28 cellular contexts compared by ENCODE assay signal in the genomic region with DNA sequence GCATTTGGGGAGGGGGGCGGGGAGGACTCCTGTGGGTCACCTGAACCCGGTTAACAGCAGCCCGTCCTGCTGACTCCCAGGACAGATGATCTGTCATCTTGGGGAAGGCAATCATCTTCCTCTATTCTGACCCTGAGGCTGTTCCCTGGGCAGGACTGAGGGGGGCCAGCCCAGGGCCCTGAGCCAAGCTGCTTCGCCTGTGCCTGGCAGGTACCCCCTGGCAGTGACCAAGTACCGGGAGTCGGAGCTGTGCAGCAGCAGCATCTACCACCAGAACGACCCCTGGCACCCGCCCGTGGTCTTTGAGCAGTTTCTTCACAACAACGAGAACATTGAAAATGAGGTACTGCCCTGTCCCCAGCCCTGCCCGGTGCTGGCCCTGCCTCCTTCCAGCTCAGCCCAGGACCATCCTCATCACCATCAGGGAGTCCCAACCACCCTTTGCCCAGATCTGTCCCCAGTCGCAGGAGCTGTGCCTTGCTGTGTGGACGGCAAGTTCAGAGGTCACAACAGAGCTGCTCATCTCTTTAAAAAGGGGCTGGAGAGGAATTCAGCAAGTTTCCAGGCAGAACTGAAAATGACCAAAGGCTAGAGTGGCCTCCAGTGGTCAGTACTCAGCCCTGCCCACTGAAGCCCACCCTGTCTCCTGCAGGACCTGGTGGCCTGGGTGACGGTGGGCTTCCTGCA. TPM values are rescaled to one million over a fixed set of nuclear protein-coding genes. Genes with fewer than 3 reads are reported as not detected.
DNase-seq lines count a peak whose midpoint lies in the region; FAIRE-seq and TF ChIP-seq lines count a peak whose summit lies in the region.
"Had no signal": no experiment of that assay in that cellular context is flagged by ENCODE, and none has a peak within 500 bp of the region (broad histone marks: within the 10 kb centered on the region; RNA-seq: fewer than 3 reads in every experiment).

No MANE protein-coding gene starts in this region.

- no peaks in the 10 kb centered on the region for H3K36me3 Mint-ChIP-seq in progenitor cell of endocrine pancreas (ENCODE audit: insufficient read depth)
- H3K36me3 Mint-ChIP-seq: IgD-negative memory B cell had no signal

- intact Hi-C loops in kidney (cut with DNase I), result no loop called here

- no peaks in the 10 kb centered on the region for H3K4me1 ChIP-seq in kidney (ENCODE audit: control insufficient read depth in 1 of 2, insufficient read depth in 1 of 2, low read depth in 1 of 2, low read length in 2 of 2)
- H3K4me1 ChIP-seq: gastrocnemius medialis, thyroid gland had no signal

- no peak overlapping the region for H3K4me3 Mint-ChIP-seq in progenitor cell of endocrine pancreas (ENCODE audit: low read depth)
- H3K4me3 Mint-ChIP-seq: CD8-positive, alpha-beta memory T cell; IgD-negative memory B cell; stimulated activated naive CD8-positive, alpha-beta T cell treated with anti-CD3 and anti-CD28 coated beads, Interleukin-15, amount 100 ng/mL, for 72 hours; WTC11 had no signal

- TF ChIP-seq CTCF in WERI-Rb-1 (IDR thresholded peaks at IDR 0.05; ENCODE audit: low read depth, low read length), result peak; percentile 52
- TF ChIP-seq CTCF in kidney (IDR thresholded peaks at IDR 0.05; ENCODE audit: borderline replicate concordance, extremely low read depth, insufficient read depth), result peak; percentile 2
- no peak for TF ChIP-seq CTCF in progenitor cell of endocrine pancreas (IDR thresholded peaks at IDR 0.05; ENCODE audit: unreplicated experiment)

- no peaks in the 10 kb centered on the region for H3K27me3 Mint-ChIP-seq in progenitor cell of endocrine pancreas

- H3K27me3 ChIP-seq in WERI-Rb-1 (ENCODE audit: insufficient read depth, low read depth, severe bottlenecking), result no peaks in the 10 kb centered on the region
- H3K27me3 ChIP-seq: thyroid gland had no signal

- no peak overlapping the region for H3K9ac ChIP-seq in kidney (ENCODE audit: low read length in 2 of 2)

- no peaks in the 10 kb centered on the region for H3K9me3 ChIP-seq in WERI-Rb-1 (ENCODE audit: severe bottlenecking)
- no peaks in the 10 kb centered on the region for H3K9me3 ChIP-seq in kidney (ENCODE audit: control insufficient read depth in 1 of 2, low read length in 2 of 2)
- H3K9me3 ChIP-seq: gastrocnemius medialis, thyroid gland had no signal

- FAIRE-seq in kidney (lab: Jason Lieb, UNC), result no peak
- FAIRE-seq: GM19239, keratinocyte had no signal

- DNase-seq in activated CD8-positive, alpha-beta memory T cell treated with anti-CD3 and anti-CD28 coated beads for 24 hours, result peak; percentile 47
- DNase-seq in activated CD8-positive, alpha-beta memory T cell treated with anti-CD3 and anti-CD28 coated beads, Interleukin-2, amount 50 U/mL, for 48 hours, result no peak
- DNase-seq in WERI-Rb-1 (no peak), kidney (no peak), progenitor cell of endocrine pancreas (ENCODE audit: low spot score, unreplicated experiment) (no peak), activated gamma-delta T cell (lab: John Stamatoyannopoulos, UW) (no peak), glomerular visceral epithelial cell (ENCODE audit: extremely low spot score) (no peak), iPS-NIHi7 (ENCODE audit: extremely low spot score) (no peak)
- DNase-seq: activated CD4-positive, alpha-beta T cell treated with anti-CD3 and anti-CD28 coated beads, Interleukin-2, amount 50 U/mL, for 1 hour; activated effector memory CD4-positive, alpha-beta T cell treated with Interleukin-2 at 50 U/mL for 16 hours; CD8-positive, alpha-beta memory T cell; effector memory CD4-positive, alpha-beta T cell; gastrocnemius medialis; mesenchymal stem cell; NCI-H1105 treated with DMSO at 0.1 percent for 48 hours; NCI-H2081 treated with DMSO at 0.1 percent for 48 hours; NCI-H446; NCI-H82; stimulated activated naive CD8-positive, alpha-beta T cell treated with anti-CD3 and anti-CD28 coated beads, Interleukin-15, amount 100 ng/mL, for 72 hours; T1000; thyroid gland had no signal

- peak overlapping the region; percentile 74 for H3K27ac Mint-ChIP-seq in progenitor cell of endocrine pancreas
- H3K27ac Mint-ChIP-seq: CD8-positive, alpha-beta memory T cell; WTC11 had no signal

- no peaks in the 10 kb centered on the region for H3K36me3 ChIP-seq in WERI-Rb-1
- H3K36me3 ChIP-seq in kidney (ENCODE audit: control insufficient read depth in 1 of 2, insufficient read depth in 2 of 2, low read length in 2 of 2), result no peaks in the 10 kb centered on the region
- H3K36me3 ChIP-seq: gastrocnemius medialis, thyroid gland had no signal

- no peaks in the 10 kb centered on the region for H3K9me3 Mint-ChIP-seq in progenitor cell of endocrine pancreas (ENCODE audit: low read depth)
- H3K9me3 Mint-ChIP-seq: CD8-positive, alpha-beta memory T cell; stimulated activated naive CD8-positive, alpha-beta T cell treated with anti-CD3 and anti-CD28 coated beads, Interleukin-15, amount 100 ng/mL, for 72 hours had no signal

- no peaks in the 10 kb centered on the region for H3K4me1 Mint-ChIP-seq in progenitor cell of endocrine pancreas (ENCODE audit: low read depth)
- H3K4me1 Mint-ChIP-seq: CD8-positive, alpha-beta memory T cell; IgD-negative memory B cell; stimulated activated naive CD8-positive, alpha-beta T cell treated with anti-CD3 and anti-CD28 coated beads, Interleukin-15, amount 100 ng/mL, for 72 hours; WTC11 had no signal

- no peak overlapping the region for H3K4me3 ChIP-seq in WERI-Rb-1 (ENCODE audit: low read depth, low read length)
- no peak overlapping the region for H3K4me3 ChIP-seq in kidney (ENCODE audit: low read length in 2 of 2)
- H3K4me3 ChIP-seq: gastrocnemius medialis, thyroid gland had no signal

- H3K27ac ChIP-seq in WERI-Rb-1 (no peak overlapping the region), kidney (ENCODE audit: low read depth in 2 of 2, low read length in 2 of 2) (no peak overlapping the region)
- H3K27ac ChIP-seq: gastrocnemius medialis, thyroid gland had no signal

RNA-seq across cellular contexts. Expression of gene AOC1, which starts 8.1 kb away (rescaled TPM):
- total RNA-seq in kidney (170 TPM), progenitor cell of endocrine pancreas (1.9 and 2.9 TPM in 2 replicates)
- polyA plus RNA-seq in kidney (ENCODE audit: insufficient read depth, low read depth, low replicate concordance), result 99.1 TPM
- total RNA-seq: A172; CD8-positive, alpha-beta memory T cell; chondrocyte; osteoblast had no signal
- polyA plus RNA-seq: CD8-positive, alpha-beta memory T cell; keratinocyte had no signal

RNA-seq across cellular contexts. Expression of gene TMEM176A, which starts 59.9 kb away (rescaled TPM):
- total RNA-seq in kidney (288 TPM), progenitor cell of endocrine pancreas (8.0 and 9.6 TPM in 2 replicates)
- polyA plus RNA-seq in kidney (ENCODE audit: insufficient read depth, low read depth, low replicate concordance), result 513 TPM
- total RNA-seq: A172, chondrocyte, osteoblast had no signal
- polyA plus RNA-seq: CD8-positive, alpha-beta memory T cell; IgD-negative memory B cell; keratinocyte had no signal

Comparison
In these comparisons a context has a peak if more than half of its experiments do, and no peak if none do; other contexts are left out.
1. RNA of gene AOC1, which starts 8.1 kb away (total RNA-seq): 170 TPM in kidney (single experiment); 1.9 to 2.9 TPM in progenitor cell of endocrine pancreas; every median in the first group is over 10 times any median in the second.
2. RNA of gene TMEM176A, which starts 59.9 kb away (total RNA-seq): 288 TPM in kidney (single experiment); 8.0 to 9.6 TPM in progenitor cell of endocrine pancreas; every median in the first group is over 10 times any median in the second.